In genomic region chr11:108617055-108617454, GRCh38 we compare ENCODE assay signal across 2 cellular contexts.
TF ChIP-seq lines count a peak whose summit lies in the region.

No MANE protein-coding gene starts in this region.

TF ChIP-seq in SK-N-SH, 30 proteins besides CTCF, POLR2A, EP300 and RAD21:
- TF ChIP-seq IRF3 (IDR thresholded peaks at IDR 0.05; ENCODE audit: low read depth, low read length), result no peak
- no peak for TF ChIP-seq USF1 (IDR thresholded peaks at IDR 0.05; ENCODE audit: borderline replicate concordance, low read depth)
- TF ChIP-seq CHD2 (IDR thresholded peaks at IDR 0.05; ENCODE audit: low read length, partially characterized antibody), result no peak
- no peak for TF ChIP-seq MXI1 (IDR thresholded peaks at IDR 0.05; ENCODE audit: low read depth, low read length)
- TF ChIP-seq GATA2 (CRISPR knock-in tag; IDR thresholded peaks at IDR 0.05), result no peak
- no peak for TF ChIP-seq MEF2A (IDR thresholded peaks at IDR 0.05; ENCODE audit: borderline replicate concordance, low read depth)
- no peak for TF ChIP-seq TCF12 (IDR thresholded peaks at IDR 0.05)
- no peak for TF ChIP-seq USF2 (IDR thresholded peaks at IDR 0.05; ENCODE audit: borderline replicate concordance, low read depth, low read length)
- TF ChIP-seq FOSL2 (IDR thresholded peaks at IDR 0.05; ENCODE audit: borderline replicate concordance, low read depth), result no peak
- TF ChIP-seq NFIC (IDR thresholded peaks at IDR 0.05; ENCODE audit: borderline replicate concordance), result no peak
- TF ChIP-seq EZH2phosphoT487 (IDR thresholded peaks at IDR 0.05; ENCODE audit: borderline replicate concordance, low read depth), result no peak
- no peak for TF ChIP-seq PBX3 (IDR thresholded peaks at IDR 0.05)
- no peak for TF ChIP-seq GABPA (IDR thresholded peaks at IDR 0.05; ENCODE audit: low read depth)
- no peak for TF ChIP-seq FOXM1 (IDR thresholded peaks at IDR 0.05; ENCODE audit: low read depth)

TF ChIP-seq in SK-N-SH treated with all-trans-retinoic acid at 6 μM for 48 hours, 23 proteins besides CTCF, POLR2A, EP300 and RAD21 (continued from another document):
- no peak for TF ChIP-seq PATZ1 (CRISPR knock-in tag; IDR thresholded peaks at IDR 0.05; ENCODE audit: borderline replicate concordance)
- TF ChIP-seq ZC3H10 (CRISPR knock-in tag; IDR thresholded peaks at IDR 0.05), result no peak
- TF ChIP-seq ISL1 (CRISPR knock-in tag; IDR thresholded peaks at IDR 0.05), result no peak
- TF ChIP-seq POU6F1 (CRISPR knock-in tag; IDR thresholded peaks at IDR 0.05; ENCODE audit: borderline replicate concordance, low read depth), result no peak
- TF ChIP-seq SNAI2 (CRISPR knock-in tag; IDR thresholded peaks at IDR 0.05), result no peak
- no peak for TF ChIP-seq CSDC2 (CRISPR knock-in tag; IDR thresholded peaks at IDR 0.05)
- no peak for TF ChIP-seq TOX (CRISPR knock-in tag; IDR thresholded peaks at IDR 0.05; ENCODE audit: borderline replicate concordance)
- no peak for TF ChIP-seq ESRRG (CRISPR knock-in tag; IDR thresholded peaks at IDR 0.05)
- no peak for TF ChIP-seq ZNF70 (CRISPR knock-in tag; IDR thresholded peaks at IDR 0.05)
- TF ChIP-seq ZNF565 (CRISPR knock-in tag; conservative IDR thresholded peaks at IDR 0.05; ENCODE audit: low read depth), result no peak
- no peak for TF ChIP-seq CSRNP3 (CRISPR knock-in tag; IDR thresholded peaks at IDR 0.05)
- no peak for TF ChIP-seq ZFP3 (CRISPR knock-in tag; IDR thresholded peaks at IDR 0.05)
- no peak for TF ChIP-seq ARNTL (CRISPR knock-in tag; IDR thresholded peaks at IDR 0.05; ENCODE audit: borderline replicate concordance, low read depth)
- no peak for TF ChIP-seq BACH2 (CRISPR knock-in tag; IDR thresholded peaks at IDR 0.05; ENCODE audit: borderline replicate concordance)
- TF ChIP-seq TSHZ2 (CRISPR knock-in tag; IDR thresholded peaks at IDR 0.05), result no peak
